8 cellular contexts compared by ENCODE assay signal in the genomic region with DNA sequence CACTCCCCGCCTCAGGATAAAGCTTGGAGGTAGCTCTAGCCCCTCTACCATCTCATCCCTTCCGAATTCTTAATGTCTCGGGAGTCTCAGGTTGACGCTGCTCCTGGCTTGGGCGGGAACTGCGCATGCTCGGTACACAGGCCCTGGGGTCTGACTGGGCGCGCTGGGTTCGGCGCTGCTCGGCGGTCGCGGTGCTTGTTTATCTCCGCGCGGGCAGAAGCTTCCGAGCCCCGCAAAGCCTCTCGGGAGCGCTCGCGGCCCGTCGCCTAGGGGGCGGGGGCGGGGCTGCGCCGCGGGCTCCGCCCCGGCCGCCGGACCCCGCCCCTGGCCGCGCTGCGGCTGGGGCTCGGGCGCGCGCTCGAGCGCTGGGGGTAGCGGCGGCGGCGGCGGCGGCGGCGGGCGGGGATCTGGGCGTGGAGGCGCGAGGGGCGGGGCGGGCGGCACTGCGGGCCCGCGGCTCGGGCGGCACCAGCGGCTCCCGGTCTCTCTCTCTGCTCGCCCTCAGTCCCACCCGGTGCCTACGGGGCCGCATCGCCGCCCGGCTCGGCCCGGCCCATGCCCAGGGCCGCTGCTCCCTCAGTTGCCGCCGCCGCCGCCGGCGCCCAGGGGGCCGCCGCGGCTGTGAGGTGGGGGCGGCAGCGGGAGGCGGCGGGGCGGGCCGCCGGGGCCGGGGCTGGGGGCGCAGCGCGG. TPM values are rescaled to one million over a fixed set of nuclear protein-coding genes. Genes with fewer than 3 reads are reported as not detected.
DNase-seq lines count a peak whose midpoint lies in the region; ATAC-seq and TF ChIP-seq lines count a peak whose summit lies in the region.

A gene (plus strand): TSS at position 443 of the 690 bp plus-strand sequence. CDS start 302 bp downstream, outside the sequence.

- peaks cover 2% of the 10 kb centered on the region for H3K36me3 Mint-ChIP-seq in activated naive CD8-positive, alpha-beta T cell treated with anti-CD3 and anti-CD28 coated beads, Interleukin-2, amount 50 U/mL, for 24 hours (ENCODE audit: low read depth)

- peak within 1 kb of the TSS; percentile 100 for H3K27ac Mint-ChIP-seq in activated naive CD8-positive, alpha-beta T cell treated with anti-CD3 and anti-CD28 coated beads, Interleukin-2, amount 50 U/mL, for 24 hours

- H3K9me3 ChIP-seq in cardiac muscle cell (ENCODE audit: low read depth) (no peaks in the 10 kb centered on the region), trophoblast cell (ENCODE audit: insufficient read depth, low read depth, low read length) (no peaks in the 10 kb centered on the region), tibial nerve (no peaks in the 10 kb centered on the region)

- H4K8ac ChIP-seq in trophoblast cell (ENCODE audit: low read depth, low read length) = peak within 1 kb of the TSS; percentile 90

- peaks cover 6% of the 10 kb centered on the region for H3K79me2 ChIP-seq in trophoblast cell (ENCODE audit: control insufficient read depth, insufficient read depth, low read length, poor library complexity)

- H3K9me3 Mint-ChIP-seq in activated naive CD8-positive, alpha-beta T cell treated with anti-CD3 and anti-CD28 coated beads, Interleukin-2, amount 50 U/mL, for 24 hours = no peaks in the 10 kb centered on the region

- H3K4me3 ChIP-seq in GM12864 (ENCODE audit: low read depth, low read length) = peak within 1 kb of the TSS; percentile 98
- peak within 1 kb of the TSS; percentile 92 for H3K4me3 ChIP-seq in cardiac muscle cell
- peak within 1 kb of the TSS; percentile 90 for H3K4me3 ChIP-seq in trophoblast cell (ENCODE audit: low read depth, low read length)
- peak within 1 kb of the TSS; percentile 83 to 93 (median 90) for H3K4me3 ChIP-seq in tibial nerve

- peaks cover 7% of the 10 kb centered on the region for H3K79me1 ChIP-seq in trophoblast cell (ENCODE audit: low read length)

- no CpG with 5 or more reads among the region's 97 CpGs for WGBS in trophoblast cell (ENCODE audit: extremely low coverage, insufficient coverage, insufficient read length)
- WGBS in tibial nerve, 2 donors = 0 to 1% methylated on average over 3 to 46 of the region's 97 CpGs

- H3K27me3 ChIP-seq in cardiac muscle cell (no peaks in the 10 kb centered on the region), trophoblast cell (ENCODE audit: insufficient read depth, low read length) (no peaks in the 10 kb centered on the region), tibial nerve (no peaks in the 10 kb centered on the region)

- H3K4me2 ChIP-seq in trophoblast cell (ENCODE audit: low read length) = peak within 1 kb of the TSS; percentile 88

- TF ChIP-seq POLR2A in tibial nerve (IDR thresholded peaks at IDR 0.05) = peak; percentile 57 to 82

- peak within 1 kb of the TSS; percentile 75 for H3K18ac ChIP-seq in trophoblast cell (ENCODE audit: low read length)

- DNase-seq in GM12864 (ENCODE audit: low read depth) (peak; percentile 71), NCI-H1417 (lab: John Stamatoyannopoulos, UW) (peak; percentile 92 to 97 (median 97)), SW480 (ENCODE audit: low spot score) (peak; percentile 88), cardiac muscle cell (ENCODE audit: low read depth in 1 of 2, low spot score in 1 of 2) (peak; percentile 97), trophoblast cell (peak; percentile 88 to 94), tibial nerve (ENCODE audit: low spot score in 2 of 2) (peak; percentile 75 to 79)
- DNase-seq in activated naive CD8-positive, alpha-beta T cell treated with anti-CD3 and anti-CD28 coated beads, Interleukin-2, amount 50 U/mL, for 24 hours = peak; percentile 88

- H3K4ac ChIP-seq in trophoblast cell (ENCODE audit: low read depth, low read length) = peak within 1 kb of the TSS; percentile 69

- H2AFZ ChIP-seq in trophoblast cell (ENCODE audit: insufficient read depth, low read length, poor library complexity) = peak within 1 kb of the TSS; percentile 82

- H3K27ac ChIP-seq in cardiac muscle cell = peak within 1 kb of the TSS; percentile 95
- peak within 1 kb of the TSS; percentile 94 for H3K27ac ChIP-seq in trophoblast cell (ENCODE audit: low read depth, low read length)
- H3K27ac ChIP-seq in tibial nerve = peak within 1 kb of the TSS; percentile 100

- TF ChIP-seq CTCF in GM12864 (IDR thresholded peaks at IDR 0.05; ENCODE audit: low read depth, low read length, missing control alignments) (no peak), cardiac muscle cell (IDR thresholded peaks at IDR 0.05; ENCODE audit: low read depth, low read length) (no peak), tibial nerve (IDR thresholded peaks at IDR 0.05) (peak in 2 of 5 experiments; percentile 6 to 27)

- no peak within 1 kb of the TSS for H2BK12ac ChIP-seq in trophoblast cell (ENCODE audit: low read length)

- H3K4me1 ChIP-seq in cardiac muscle cell (ENCODE audit: low read depth) = peaks cover 20% of the 10 kb centered on the region
- H3K4me1 ChIP-seq in trophoblast cell (ENCODE audit: control insufficient read depth in 1 of 2, insufficient read depth in 2 of 2, low read length in 2 of 2) = no peaks in the 10 kb centered on the region
- peaks cover 0 to 59% (median 11%) of the 10 kb centered on the region in 4 donors for H3K4me1 ChIP-seq in tibial nerve

- H3K27me3 Mint-ChIP-seq in activated naive CD8-positive, alpha-beta T cell treated with anti-CD3 and anti-CD28 coated beads, Interleukin-2, amount 50 U/mL, for 24 hours = peaks cover 3% of the 10 kb centered on the region

- ATAC-seq in HG02759 (IDR thresholded peaks at IDR 0.05; ENCODE audit: unreplicated experiment) = peak; percentile 52
- peak; percentile 64 for ATAC-seq in activated naive CD8-positive, alpha-beta T cell treated with anti-CD3 and anti-CD28 coated beads, Interleukin-2, amount 50 U/mL, for 24 hours

- peak within 1 kb of the TSS; percentile 72 for H3K14ac ChIP-seq in trophoblast cell (ENCODE audit: low read length)

- H3K4me1 Mint-ChIP-seq in activated naive CD8-positive, alpha-beta T cell treated with anti-CD3 and anti-CD28 coated beads, Interleukin-2, amount 50 U/mL, for 24 hours = peaks cover 38% of the 10 kb centered on the region

- TF ChIP-seq EP300 in tibial nerve (IDR thresholded peaks at IDR 0.05) = peak in 1 of 2 donors; percentile 93

- H2BK5ac ChIP-seq in trophoblast cell (ENCODE audit: low read depth, low read length, poor library complexity) = peak within 1 kb of the TSS; percentile 92

- peak within 1 kb of the TSS; percentile 96 for H3K4me3 Mint-ChIP-seq in activated naive CD8-positive, alpha-beta T cell treated with anti-CD3 and anti-CD28 coated beads, Interleukin-2, amount 50 U/mL, for 24 hours

- H2AK5ac ChIP-seq in trophoblast cell (ENCODE audit: low read length) = peak within 1 kb of the TSS; percentile 35

- H3K36me3 ChIP-seq in cardiac muscle cell = no peaks in the 10 kb centered on the region
- no peaks in the 10 kb centered on the region for H3K36me3 ChIP-seq in trophoblast cell (ENCODE audit: control insufficient read depth in 1 of 2, insufficient read depth in 2 of 2, low read length in 2 of 2)
- no peaks in the 10 kb centered on the region for H3K36me3 ChIP-seq in tibial nerve

- H2BK120ac ChIP-seq in trophoblast cell (ENCODE audit: insufficient read depth, low read length, poor library complexity) = peak within 1 kb of the TSS; percentile 80

- H4K12ac ChIP-seq in trophoblast cell (ENCODE audit: low read depth, low read length) = peak within 1 kb of the TSS; percentile 73

- peak within 1 kb of the TSS; percentile 89 for H3K9ac ChIP-seq in trophoblast cell (ENCODE audit: low read length)

- H3K23ac ChIP-seq in trophoblast cell (ENCODE audit: low read length) = no peak within 1 kb of the TSS

- H4K91ac ChIP-seq in trophoblast cell (ENCODE audit: low read depth, low read length) = peak within 1 kb of the TSS; percentile 98

RNA-seq across cellular contexts. Expression of the gene that starts here (rescaled TPM):
- 23.1 and 24.3 TPM in 2 replicates for total RNA-seq in cardiac muscle cell
- 15.1 and 22.6 TPM in 2 replicates for polyA plus RNA-seq in cardiac muscle cell
- 20.2 TPM in 2 replicates for polyA plus RNA-seq in trophoblast cell (2013)
- 10 to 100 TPM; 32.4 to 45.7 (median 33.5) TPM for total RNA-seq in tibial nerve

Comparison
In these comparisons a context has a peak if more than half of its experiments do, and no peak if none do; other contexts are left out.
1. Peak in every context shown above with its lines: DNase-seq, ATAC-seq, H3K4me3 ChIP-seq and H3K27ac ChIP-seq.